ENCODE assay signal across 2 cellular contexts in the genomic region with DNA sequence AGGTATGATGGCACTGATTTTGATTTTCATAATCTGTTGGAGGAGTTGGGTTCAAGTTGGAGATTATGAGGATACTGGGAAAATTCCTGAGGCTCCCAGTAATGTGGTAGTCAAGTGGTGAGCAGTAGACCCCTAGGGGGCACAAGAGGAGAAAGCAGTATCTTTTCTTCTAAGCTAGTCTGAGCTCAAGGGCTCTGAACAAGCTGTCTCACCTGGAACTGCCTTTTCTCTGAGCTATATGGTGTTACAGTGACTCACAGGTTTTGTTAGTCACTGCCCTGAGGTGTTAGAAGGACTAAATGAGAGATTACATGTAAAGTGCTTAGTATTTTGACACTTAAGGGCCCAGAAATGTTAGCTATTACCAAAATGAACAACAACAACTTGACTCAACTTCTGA.
TF ChIP-seq lines count a peak whose summit lies in the region.

No MANE protein-coding gene starts in this region.

TF ChIP-seq in WTC11, 78 proteins besides CTCF, POLR2A, EP300 and RAD21:
- TF ChIP-seq ZSCAN18 (CRISPR knock-in tag; IDR thresholded peaks at IDR 0.05) (no peak), MXD4 (CRISPR knock-in tag; IDR thresholded peaks at IDR 0.05; ENCODE audit: borderline replicate concordance) (no peak)

TF ChIP-seq in HepG2, 621 proteins besides CTCF, POLR2A, EP300 and RAD21:
- TF ChIP-seq SMC3 (IDR thresholded peaks at IDR 0.05; ENCODE audit: low read length) (peak; percentile 58; the same call in 1 of the 2 replicates), DMAP1 (CRISPR knock-in tag; IDR thresholded peaks at IDR 0.05) (no peak), STAG1 (CRISPR knock-in tag; IDR thresholded peaks at IDR 0.05) (peak; percentile 64)
